Comparison of ENCODE assay signal across 10 cellular contexts in the genomic region with DNA sequence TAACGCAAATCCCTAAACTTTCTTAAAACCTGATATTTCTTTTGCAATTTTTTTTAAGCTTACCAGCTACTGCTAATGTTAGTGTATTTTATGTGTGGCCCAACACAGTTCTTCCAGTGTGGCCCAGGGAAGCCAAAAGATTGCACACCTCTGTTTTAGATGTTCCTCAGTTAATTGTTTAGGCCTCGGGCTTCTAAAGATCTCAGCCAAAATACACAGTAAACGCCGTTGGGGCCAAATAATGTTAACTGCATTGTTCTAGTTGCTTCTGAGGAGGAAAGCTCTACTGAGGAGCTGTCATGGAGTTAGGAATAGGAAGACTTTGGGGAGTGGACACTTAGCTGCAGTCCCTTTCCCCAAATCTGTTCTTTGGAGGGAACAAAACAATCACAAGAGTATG. TPM values are rescaled to one million over a fixed set of nuclear protein-coding genes. Genes with fewer than 3 reads are reported as not detected.
DNase-seq lines count a peak whose midpoint lies in the region; TF ChIP-seq lines count a peak whose summit lies in the region.
"Had no signal": no experiment of that assay in that cellular context is flagged by ENCODE, and none has a peak within 500 bp of the region (broad histone marks: within the 10 kb centered on the region; RNA-seq: fewer than 3 reads in every experiment).

No MANE protein-coding gene starts in this region.

- no peaks in the 10 kb centered on the region for H3K9me3 Mint-ChIP-seq in brain

- no peaks in the 10 kb centered on the region for H3K9me3 ChIP-seq in BLaER1
- H3K9me3 ChIP-seq in HUES64 (ENCODE audit: insufficient read depth, low read depth, low read length), result no peaks in the 10 kb centered on the region
- H3K9me3 ChIP-seq in mucosa of rectum (ENCODE audit: control insufficient read depth in 2 of 2, low read length in 2 of 2), result no peaks in the 10 kb centered on the region
- H3K9me3 ChIP-seq: Peyer's patch had no signal

- TF ChIP-seq CTCF in brain (conservative IDR thresholded peaks at IDR 0.05) (no peak), GM20000 (IDR thresholded peaks at IDR 0.05; ENCODE audit: extremely low read depth, missing control alignments) (no peak)

- peaks cover 53% of the 10 kb centered on the region for H4K20me1 ChIP-seq in BLaER1

- peaks cover 21% of the 10 kb centered on the region for H3K27me3 Mint-ChIP-seq in brain

- H3K36me3 Mint-ChIP-seq in brain, result peaks cover 56% of the 10 kb centered on the region

- peak overlapping the region; percentile 86 to 98 (median 93) for H3K4me3 Mint-ChIP-seq in brain

- peak overlapping the region; percentile 90; the same call in 1 of the 2 replicates for H3K9ac ChIP-seq in BLaER1
- peak overlapping the region; percentile 19; the same call in 1 of the 2 replicates for H3K9ac ChIP-seq in HUES64 (ENCODE audit: low read depth, low read length)
- H3K9ac ChIP-seq in mucosa of rectum (ENCODE audit: low read depth in 1 of 2, low read length in 2 of 2), result peak overlapping the region in 1 of 2 donors; percentile 95

- H3K4me1 Mint-ChIP-seq in brain, result peaks cover 37% of the 10 kb centered on the region

- H3K36me3 ChIP-seq in BLaER1, result peaks cover 59% of the 10 kb centered on the region
- peaks cover 55% of the 10 kb centered on the region for H3K36me3 ChIP-seq in HUES64 (ENCODE audit: insufficient read depth, low read length)
- peaks cover 14 to 19% of the 10 kb centered on the region in 2 donors for H3K36me3 ChIP-seq in mucosa of rectum (ENCODE audit: control insufficient read depth in 2 of 2, insufficient read depth in 2 of 2, low read length in 2 of 2)

- H3K27me3 ChIP-seq in BLaER1 (no peaks in the 10 kb centered on the region), HUES64 (ENCODE audit: insufficient read depth, low read length) (no peaks in the 10 kb centered on the region), mucosa of rectum (ENCODE audit: control insufficient read depth in 2 of 2, insufficient read depth in 2 of 2, low read length in 2 of 2) (no peaks in the 10 kb centered on the region)
- H3K27me3 ChIP-seq: Peyer's patch had no signal

- H3K27ac Mint-ChIP-seq in brain, result peak overlapping the region; percentile 13 to 99 (median 68)

- H3K4me2 ChIP-seq in BLaER1, result peak overlapping the region; percentile 79

- DNase-seq in NCI-H510A (lab: John Stamatoyannopoulos, UW), result no peak
- no peak for DNase-seq in mucosa of gallbladder (ENCODE audit: low spot score)
- no peak for DNase-seq in GM20000 (ENCODE audit: low spot score)
- no peak for DNase-seq in NCI-H2029 treated with DMSO at 0.1 percent for 48 hours (lab: John Stamatoyannopoulos, UW)
- DNase-seq: activated CD8-positive, alpha-beta memory T cell treated with anti-CD3 and anti-CD28 coated beads, Interleukin-2, amount 50 U/mL, for 4 hours; Peyer's patch had no signal

- WGBS in HUES64, result 83% methylated on average over 4 of the region's 4 CpGs

- H3K4me1 ChIP-seq in BLaER1 (peaks cover 29% of the 10 kb centered on the region), HUES64 (ENCODE audit: insufficient read depth, low read length) (0 out of 2 replicates have a peak, but pooled peaks cover 20% of the 10 kb centered on the region), mucosa of rectum (ENCODE audit: control insufficient read depth in 2 of 2, insufficient read depth in 2 of 2, low read length in 2 of 2) (peaks cover 17 to 20% of the 10 kb centered on the region in 2 donors)

- H3K4me3 ChIP-seq in BLaER1 (peak overlapping the region; percentile 87), HUES64 (ENCODE audit: low read length) (peak overlapping the region; percentile 76), mucosa of rectum (ENCODE audit: low read length in 2 of 2) (peak overlapping the region; percentile 82 to 96)

- H3K27ac ChIP-seq in BLaER1 (no peak overlapping the region), HUES64 (ENCODE audit: low read depth, low read length) (no peak overlapping the region), mucosa of rectum (ENCODE audit: low read depth in 2 of 2, low read length in 2 of 2) (peak overlapping the region in 1 of 2 donors; percentile 11)

RNA-seq across cellular contexts. Expression of gene HSPE1, which starts 2.0 kb away (rescaled TPM):
- 436 TPM for polyA plus RNA-seq in HUES64 (2013, experiment 1 of 2)
- polyA plus RNA-seq in HUES64 (2013, experiment 2 of 2), result 434 TPM
- polyA plus RNA-seq in brain (ENCODE audit: insufficient read depth, low read depth, low replicate concordance), result 90.9 TPM
- 115 TPM for total RNA-seq in mucosa of gallbladder

RNA-seq across cellular contexts. Expression of gene HSPD1, which starts 2.6 kb away (rescaled TPM):
- polyA plus RNA-seq in HUES64 (2013, experiment 1 of 2), result 690 TPM
- 662 TPM for polyA plus RNA-seq in HUES64 (2013, experiment 2 of 2)
- 145 TPM for polyA plus RNA-seq in brain (ENCODE audit: insufficient read depth, low read depth, low replicate concordance)
- 221 TPM for total RNA-seq in mucosa of gallbladder

RNA-seq across cellular contexts. Expression of gene MOB4, which starts 13.7 kb away (rescaled TPM):
- polyA plus RNA-seq in HUES64 (2013, experiment 1 of 2), result 58.5 TPM
- 68.2 TPM for polyA plus RNA-seq in HUES64 (2013, experiment 2 of 2)
- polyA plus RNA-seq in brain (ENCODE audit: insufficient read depth, low read depth, low replicate concordance), result 8.0 TPM
- total RNA-seq in mucosa of gallbladder, result 16.3 TPM

RNA-seq across cellular contexts. Expression of gene COQ10B, which starts 48.8 kb away (rescaled TPM):
- polyA plus RNA-seq in HUES64 (2013, experiment 1 of 2), result 13.3 TPM
- polyA plus RNA-seq in HUES64 (2013, experiment 2 of 2), result 15.6 TPM
- polyA plus RNA-seq in brain (ENCODE audit: insufficient read depth, low read depth, low replicate concordance), result 5.4 TPM
- 22.7 TPM for total RNA-seq in mucosa of gallbladder
